12 cellular contexts compared by ENCODE assay signal in the genomic region with DNA sequence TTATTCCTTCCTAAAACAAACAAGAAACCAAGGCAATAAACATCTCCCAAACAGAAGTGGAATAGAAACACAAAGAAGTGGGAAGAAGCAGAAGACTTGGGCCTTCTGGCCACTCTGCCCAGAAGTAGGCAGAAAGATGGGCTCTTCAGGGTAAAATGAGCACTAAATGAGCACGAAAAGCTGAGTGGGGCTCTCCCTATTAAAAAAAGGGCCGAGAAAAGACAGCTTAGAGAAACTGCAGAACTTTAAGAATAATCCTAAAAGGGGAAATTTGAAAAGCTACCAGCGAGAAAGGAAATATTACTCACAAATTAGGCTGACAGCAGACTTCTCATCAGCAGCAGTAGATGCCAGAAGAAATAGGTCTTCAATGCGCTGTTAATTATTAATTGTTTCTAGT.
DNase-seq lines count a peak whose midpoint lies in the region; ATAC-seq lines count a peak whose summit lies in the region.
"Had no signal": no experiment of that assay in that cellular context is flagged by ENCODE, and none has a peak within 500 bp of the region (broad histone marks: within the 10 kb centered on the region; RNA-seq: fewer than 3 reads in every experiment).

No MANE protein-coding gene starts in this region.

- ATAC-seq in stimulated activated naive CD8-positive, alpha-beta T cell treated with anti-CD3 and anti-CD28 coated beads, Interleukin-15, amount 100 ng/mL, for 72 hours: peak; percentile 72
- ATAC-seq: CD8-positive, alpha-beta T cell had no signal

- H3K4me1 Mint-ChIP-seq in activated T-cell treated with anti-CD3 and anti-CD28 coated beads, Interleukin-2, amount 50 U/mL, for 24 hours (ENCODE audit: low read depth): peaks cover 31% of the 10 kb centered on the region
- peaks cover 41 to 53% (median 53%) of the 10 kb centered on the region in 3 donors for H3K4me1 Mint-ChIP-seq in IgD-negative memory B cell
- H3K4me1 Mint-ChIP-seq in stimulated activated naive CD8-positive, alpha-beta T cell treated with anti-CD3 and anti-CD28 coated beads, Interleukin-15, amount 100 ng/mL, for 72 hours: peaks cover 45% of the 10 kb centered on the region

- H3K4me3 ChIP-seq in mesenchymal stem cell (ENCODE audit: insufficient read depth in 1 of 2, low read depth in 1 of 2, low read length in 2 of 2): no peak overlapping the region

- no peak overlapping the region for H3K18ac ChIP-seq in mesenchymal stem cell (ENCODE audit: low read depth in 1 of 2, low read length in 2 of 2)

- no peak overlapping the region for H3K4ac ChIP-seq in mesenchymal stem cell (ENCODE audit: low read depth in 1 of 2, low read length in 2 of 2)

- no peak overlapping the region for H3K9ac ChIP-seq in mesenchymal stem cell (ENCODE audit: low read length)

- no peak overlapping the region for H2BK5ac ChIP-seq in mesenchymal stem cell (ENCODE audit: low read depth, low read length, poor library complexity, severe bottlenecking)

- H3K9me3 Mint-ChIP-seq in activated T-cell treated with anti-CD3 and anti-CD28 coated beads, Interleukin-2, amount 50 U/mL, for 24 hours: no peaks in the 10 kb centered on the region
- H3K9me3 Mint-ChIP-seq in IgD-negative memory B cell: no peaks in the 10 kb centered on the region
- no peaks in the 10 kb centered on the region for H3K9me3 Mint-ChIP-seq in stimulated activated naive CD8-positive, alpha-beta T cell treated with anti-CD3 and anti-CD28 coated beads, Interleukin-15, amount 100 ng/mL, for 72 hours
- H3K9me3 Mint-ChIP-seq: CD8-positive, alpha-beta T cell had no signal

- H3K27ac Mint-ChIP-seq in activated T-cell treated with anti-CD3 and anti-CD28 coated beads, Interleukin-2, amount 50 U/mL, for 24 hours: peak overlapping the region; percentile 58
- H3K27ac Mint-ChIP-seq in IgD-negative memory B cell: peak overlapping the region; percentile 4 to 74 (median 36)
- H3K27ac Mint-ChIP-seq in stimulated activated naive CD8-positive, alpha-beta T cell treated with anti-CD3 and anti-CD28 coated beads, Interleukin-15, amount 100 ng/mL, for 72 hours: peak overlapping the region in 1 of 2 donors; percentile 43
- H3K27ac Mint-ChIP-seq: CD8-positive, alpha-beta T cell had no signal

- H3K14ac ChIP-seq in mesenchymal stem cell (ENCODE audit: low read length in 2 of 2): no peak overlapping the region

- H2AFZ ChIP-seq in mesenchymal stem cell (ENCODE audit: low read depth, low read length): no peak overlapping the region

- no peak overlapping the region for H4K91ac ChIP-seq in mesenchymal stem cell (ENCODE audit: low read length)

- no peak overlapping the region for H2BK12ac ChIP-seq in mesenchymal stem cell (ENCODE audit: low read length in 2 of 2)

- H3K27me3 Mint-ChIP-seq in activated T-cell treated with anti-CD3 and anti-CD28 coated beads, Interleukin-2, amount 50 U/mL, for 24 hours: no peaks in the 10 kb centered on the region
- H3K27me3 Mint-ChIP-seq in IgD-negative memory B cell: no peaks in the 10 kb centered on the region
- no peaks in the 10 kb centered on the region for H3K27me3 Mint-ChIP-seq in stimulated activated naive CD8-positive, alpha-beta T cell treated with anti-CD3 and anti-CD28 coated beads, Interleukin-15, amount 100 ng/mL, for 72 hours

- no peak overlapping the region for H2BK15ac ChIP-seq in mesenchymal stem cell (ENCODE audit: low read depth, poor library complexity, severe bottlenecking)

- no peak overlapping the region for H3K27ac ChIP-seq in mesenchymal stem cell (ENCODE audit: low read length, poor library complexity, severe bottlenecking)

- no peak for DNase-seq in activated T-cell treated with anti-CD3 and anti-CD28 coated beads, Interleukin-2, amount 50 U/mL, for 24 hours
- no peak for DNase-seq in activated T-cell treated with anti-CD3 and anti-CD28 coated beads, Interleukin-2, amount 50 U/mL, for 1 hour
- DNase-seq in mesenchymal stem cell (no peak), NCI-H510A treated with DMSO at 0.1 percent for 48 hours (lab: John Stamatoyannopoulos, UW) (no peak)
- DNase-seq in stimulated activated naive CD8-positive, alpha-beta T cell treated with anti-CD3 and anti-CD28 coated beads, Interleukin-15, amount 100 ng/mL, for 72 hours: no peak
- DNase-seq in stimulated activated CD4-positive, alpha-beta T cell treated with anti-CD3 and anti-CD28 coated beads, Interleukin-15, amount 100 ng/mL, for 24 hours: no peak
- DNase-seq: CD8-positive, alpha-beta T cell; HCEC 1CT; NCI-H1436 treated with DMSO at 0.1 percent for 48 hours; NCI-H2081 treated with DMSO at 0.1 percent for 48 hours; NCI-H226 had no signal

- peak overlapping the region; percentile 6 for H3K4me2 ChIP-seq in mesenchymal stem cell (ENCODE audit: low read length, poor library complexity, severe bottlenecking)

- H3K9me3 ChIP-seq in mesenchymal stem cell (ENCODE audit: control insufficient read depth, low read length): no peaks in the 10 kb centered on the region

- H3K4me1 ChIP-seq in mesenchymal stem cell (ENCODE audit: control insufficient read depth, insufficient read depth, low read depth, low read length): no peaks in the 10 kb centered on the region

- H3K36me3 Mint-ChIP-seq in activated T-cell treated with anti-CD3 and anti-CD28 coated beads, Interleukin-2, amount 50 U/mL, for 24 hours (ENCODE audit: low read depth): peaks cover 48% of the 10 kb centered on the region
- peaks cover 6% of the 10 kb centered on the region for H3K36me3 Mint-ChIP-seq in IgD-negative memory B cell

- H3K4me3 Mint-ChIP-seq in activated T-cell treated with anti-CD3 and anti-CD28 coated beads, Interleukin-2, amount 50 U/mL, for 24 hours: no peak overlapping the region
- peak overlapping the region in 1 of 4 donors; percentile 34 for H3K4me3 Mint-ChIP-seq in IgD-negative memory B cell
- H3K4me3 Mint-ChIP-seq in stimulated activated naive CD8-positive, alpha-beta T cell treated with anti-CD3 and anti-CD28 coated beads, Interleukin-15, amount 100 ng/mL, for 72 hours: peak overlapping the region in 1 of 2 donors; percentile 36
- H3K4me3 Mint-ChIP-seq: CD8-positive, alpha-beta T cell had no signal

- peaks cover 4% of the 10 kb centered on the region for H3K79me1 ChIP-seq in mesenchymal stem cell (replicated peaks; ENCODE audit: low read length, poor library complexity, severe bottlenecking)

- H2BK120ac ChIP-seq in mesenchymal stem cell (ENCODE audit: low read depth, low read length): no peak overlapping the region

- H4K8ac ChIP-seq in mesenchymal stem cell (ENCODE audit: low read length): no peak overlapping the region

- 95% methylated on average over 3 of the region's 4 CpGs for WGBS in mesenchymal stem cell

- H3K27me3 ChIP-seq in mesenchymal stem cell (ENCODE audit: control insufficient read depth in 1 of 2, insufficient read depth in 1 of 2, low read length in 2 of 2): no peaks in the 10 kb centered on the region

- peaks cover 5 to 32% of the 10 kb centered on the region in 2 experiments for H3K36me3 ChIP-seq in mesenchymal stem cell (ENCODE audit: control insufficient read depth in 1 of 2, insufficient read depth in 2 of 2, low read depth in 1 of 2, low read length in 2 of 2)

- no peak overlapping the region for H3K23ac ChIP-seq in mesenchymal stem cell (ENCODE audit: low read length in 2 of 2)

- no peak overlapping the region for H2AK5ac ChIP-seq in mesenchymal stem cell (ENCODE audit: low read length, severe bottlenecking)
